Comparison of ENCODE assay signal across 1 cellular context in genomic region chr9:35665471-35665818, GRCh38.
TF ChIP-seq lines count a peak whose summit lies in the region.

No MANE protein-coding gene starts in this region.

TF ChIP-seq in GM23338, 12 proteins besides CTCF, POLR2A, EP300 and RAD21 (continued from another document):
- TF ChIP-seq, protein P1, sequence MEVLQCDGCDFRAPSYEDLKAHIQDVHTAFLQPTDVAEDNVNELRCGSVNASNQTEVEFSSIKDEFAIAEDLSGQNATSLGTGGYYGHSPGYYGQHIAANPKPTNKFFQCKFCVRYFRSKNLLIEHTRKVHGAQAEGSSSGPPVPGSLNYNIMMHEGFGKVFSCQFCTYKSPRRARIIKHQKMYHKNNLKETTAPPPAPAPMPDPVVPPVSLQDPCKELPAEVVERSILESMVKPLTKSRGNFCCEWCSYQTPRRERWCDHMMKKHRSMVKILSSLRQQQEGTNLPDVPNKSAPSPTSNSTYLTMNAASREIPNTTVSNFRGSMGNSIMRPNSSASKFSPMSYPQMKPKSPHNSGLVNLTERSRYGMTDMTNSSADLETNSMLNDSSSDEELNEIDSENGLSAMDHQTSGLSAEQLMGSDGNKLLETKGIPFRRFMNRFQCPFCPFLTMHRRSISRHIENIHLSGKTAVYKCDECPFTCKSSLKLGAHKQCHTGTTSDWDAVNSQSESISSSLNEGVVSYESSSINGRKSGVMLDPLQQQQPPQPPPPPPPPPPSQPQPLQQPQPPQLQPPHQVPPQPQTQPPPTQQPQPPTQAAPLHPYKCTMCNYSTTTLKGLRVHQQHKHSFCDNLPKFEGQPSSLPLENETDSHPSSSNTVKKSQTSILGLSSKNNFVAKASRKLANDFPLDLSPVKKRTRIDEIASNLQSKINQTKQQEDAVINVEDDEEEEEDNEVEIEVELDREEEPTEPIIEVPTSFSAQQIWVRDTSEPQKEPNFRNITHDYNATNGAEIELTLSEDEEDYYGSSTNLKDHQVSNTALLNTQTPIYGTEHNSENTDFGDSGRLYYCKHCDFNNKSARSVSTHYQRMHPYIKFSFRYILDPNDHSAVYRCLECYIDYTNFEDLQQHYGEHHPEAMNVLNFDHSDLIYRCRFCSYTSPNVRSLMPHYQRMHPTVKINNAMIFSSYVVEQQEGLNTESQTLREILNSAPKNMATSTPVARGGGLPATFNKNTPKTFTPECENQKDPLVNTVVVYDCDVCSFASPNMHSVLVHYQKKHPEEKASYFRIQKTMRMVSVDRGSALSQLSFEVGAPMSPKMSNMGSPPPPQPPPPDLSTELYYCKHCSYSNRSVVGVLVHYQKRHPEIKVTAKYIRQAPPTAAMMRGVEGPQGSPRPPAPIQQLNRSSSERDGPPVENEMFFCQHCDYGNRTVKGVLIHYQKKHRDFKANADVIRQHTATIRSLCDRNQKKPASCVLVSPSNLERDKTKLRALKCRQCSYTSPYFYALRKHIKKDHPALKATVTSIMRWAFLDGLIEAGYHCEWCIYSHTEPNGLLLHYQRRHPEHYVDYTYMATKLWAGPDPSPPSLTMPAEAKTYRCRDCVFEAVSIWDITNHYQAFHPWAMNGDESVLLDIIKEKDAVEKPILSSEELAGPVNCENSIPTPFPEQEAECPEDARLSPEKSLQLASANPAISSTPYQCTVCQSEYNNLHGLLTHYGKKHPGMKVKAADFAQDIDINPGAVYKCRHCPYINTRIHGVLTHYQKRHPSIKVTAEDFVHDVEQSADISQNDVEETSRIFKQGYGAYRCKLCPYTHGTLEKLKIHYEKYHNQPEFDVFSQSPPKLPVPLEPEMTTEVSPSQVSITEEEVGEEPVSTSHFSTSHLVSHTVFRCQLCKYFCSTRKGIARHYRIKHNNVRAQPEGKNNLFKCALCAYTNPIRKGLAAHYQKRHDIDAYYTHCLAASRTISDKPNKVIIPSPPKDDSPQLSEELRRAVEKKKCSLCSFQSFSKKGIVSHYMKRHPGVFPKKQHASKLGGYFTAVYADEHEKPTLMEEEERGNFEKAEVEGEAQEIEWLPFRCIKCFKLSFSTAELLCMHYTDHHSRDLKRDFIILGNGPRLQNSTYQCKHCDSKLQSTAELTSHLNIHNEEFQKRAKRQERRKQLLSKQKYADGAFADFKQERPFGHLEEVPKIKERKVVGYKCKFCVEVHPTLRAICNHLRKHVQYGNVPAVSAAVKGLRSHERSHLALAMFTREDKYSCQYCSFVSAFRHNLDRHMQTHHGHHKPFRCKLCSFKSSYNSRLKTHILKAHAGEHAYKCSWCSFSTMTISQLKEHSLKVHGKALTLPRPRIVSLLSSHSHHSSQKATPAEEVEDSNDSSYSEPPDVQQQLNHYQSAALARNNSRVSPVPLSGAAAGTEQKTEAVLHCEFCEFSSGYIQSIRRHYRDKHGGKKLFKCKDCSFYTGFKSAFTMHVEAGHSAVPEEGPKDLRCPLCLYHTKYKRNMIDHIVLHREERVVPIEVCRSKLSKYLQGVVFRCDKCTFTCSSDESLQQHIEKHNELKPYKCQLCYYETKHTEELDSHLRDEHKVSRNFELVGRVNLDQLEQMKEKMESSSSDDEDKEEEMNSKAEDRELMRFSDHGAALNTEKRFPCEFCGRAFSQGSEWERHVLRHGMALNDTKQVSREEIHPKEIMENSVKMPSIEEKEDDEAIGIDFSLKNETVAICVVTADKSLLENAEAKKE (CRISPR knock-in tag; IDR thresholded peaks at IDR 0.05), result no peak
- no peak for TF ChIP-seq CREB1 (CRISPR knock-in tag; IDR thresholded peaks at IDR 0.05; ENCODE audit: low read depth)
- TF ChIP-seq EZH2phosphoT487 (IDR thresholded peaks at IDR 0.05; ENCODE audit: unreplicated experiment), result no peak
